ENCODE assay signal across 17 cellular contexts in the genomic region with DNA sequence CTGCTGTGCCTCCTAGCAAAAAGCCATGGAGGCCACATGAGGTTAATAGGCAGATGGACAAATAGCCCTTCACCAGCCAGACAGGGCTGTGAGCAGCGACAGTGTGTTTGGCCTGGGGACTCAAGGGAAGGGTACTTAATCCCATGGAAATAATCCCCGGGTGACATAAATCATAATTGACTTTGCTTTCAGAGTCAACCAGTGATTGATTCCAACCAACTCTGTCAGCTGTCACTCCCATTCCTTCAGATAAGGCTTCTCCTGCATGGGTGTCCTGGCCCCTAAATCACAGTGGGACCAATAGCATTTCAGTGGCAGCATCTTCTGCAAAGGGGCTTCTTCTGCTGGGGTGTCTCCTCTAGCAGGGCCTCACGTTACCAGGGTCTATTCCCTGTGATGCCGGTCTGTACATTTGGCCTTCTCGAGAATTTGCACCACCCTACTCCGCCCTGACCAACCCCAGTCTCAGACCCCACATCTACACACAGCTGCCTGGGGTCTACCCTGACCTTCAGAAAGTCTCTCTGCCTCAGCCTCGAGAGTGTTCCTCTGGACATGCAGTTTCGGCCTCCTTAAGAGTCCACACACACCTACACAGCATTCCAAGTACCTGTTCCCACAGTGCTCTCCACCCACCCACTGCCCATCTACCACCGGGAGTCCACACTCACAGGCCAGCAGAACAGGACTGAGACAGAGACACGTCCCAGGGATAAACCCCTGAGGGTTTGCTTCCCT. TPM values are rescaled to one million over a fixed set of nuclear protein-coding genes. Genes with fewer than 3 reads are reported as not detected.
DNase-seq lines count a peak whose midpoint lies in the region; ATAC-seq, FAIRE-seq and TF ChIP-seq lines count a peak whose summit lies in the region.
"Had no signal": no experiment of that assay in that cellular context is flagged by ENCODE, and none has a peak within 500 bp of the region (broad histone marks: within the 10 kb centered on the region; RNA-seq: fewer than 3 reads in every experiment).

No MANE protein-coding gene starts in this region.

- no peaks in the 10 kb centered on the region for H3K9me3 Mint-ChIP-seq in dendritic cell treated with granulocyte-macrophage colony-stimulating factor and Interleukin-4, amounts not matched to agents 40 ng/mL and 50 ng/mL, for 4 days
- H3K9me3 Mint-ChIP-seq: activated T-helper 1 cell treated with anti-CD3 and anti-CD28 coated beads, Interleukin-12 subunit alpha, Interleukin-12 subunit beta, Interleukin-2, Interleukin-4 antibody, amounts not matched to agents 30 ng/mL and 10 ng/mL and 1 ng/mL, durations not matched to agents 14 hours and 24 hours and 36 hours; natural killer cell had no signal

- no peak for TF ChIP-seq CTCF in cardiac muscle cell (IDR thresholded peaks at IDR 0.05; ENCODE audit: low read depth, low read length)
- TF ChIP-seq CTCF in neural cell (IDR thresholded peaks at IDR 0.05; ENCODE audit: poor library complexity, severe bottlenecking): no peak
- TF ChIP-seq CTCF in upper lobe of left lung (IDR thresholded peaks at IDR 0.05): no peak

- peak overlapping the region; percentile 38 for H3K27ac Mint-ChIP-seq in dendritic cell treated with granulocyte-macrophage colony-stimulating factor and Interleukin-4, amounts not matched to agents 40 ng/mL and 50 ng/mL, for 4 days
- H3K27ac Mint-ChIP-seq: activated T-helper 1 cell treated with anti-CD3 and anti-CD28 coated beads, Interleukin-12 subunit alpha, Interleukin-12 subunit beta, Interleukin-2, Interleukin-4 antibody, amounts not matched to agents 30 ng/mL and 10 ng/mL and 1 ng/mL, durations not matched to agents 14 hours and 24 hours and 36 hours had no signal

- H4K20me1 ChIP-seq in neural cell (ENCODE audit: insufficient read depth): no peaks in the 10 kb centered on the region

- no peaks in the 10 kb centered on the region for H3K27me3 ChIP-seq in cardiac muscle cell
- no peaks in the 10 kb centered on the region for H3K27me3 ChIP-seq in neural cell (ENCODE audit: insufficient read depth, low read depth, low read length)
- H3K27me3 ChIP-seq in upper lobe of left lung: no peaks in the 10 kb centered on the region
- H3K27me3 ChIP-seq: MG63, spleen had no signal

- H2AFZ ChIP-seq in neural cell (ENCODE audit: low read depth, low read length): no peak overlapping the region

- ATAC-seq in left cardiac atrium (no peak), upper lobe of left lung (ENCODE audit: low FRiP score in 2 of 2) (no peak)
- ATAC-seq: natural killer cell had no signal

- TF ChIP-seq RAD21 in neural cell (conservative IDR thresholded peaks at IDR 0.05): no peak

- H3K27ac ChIP-seq in cardiac muscle cell (peak overlapping the region; percentile 43), neural cell (ENCODE audit: low read length) (no peak overlapping the region), upper lobe of left lung (peak overlapping the region; percentile 12 to 95 (median 40))

- 74 to 85% methylated on average over 10 of the region's 10 CpGs for WGBS in upper lobe of left lung, 2 donors

- intact Hi-C loops in left cardiac atrium (cut with DNase I): loop anchor here (10.0 kb wide), 2 partner anchors 112 to 162 kb away; no protein-coding TSS in a partner anchor
- intact Hi-C loops in dendritic cell treated with granulocyte-macrophage colony-stimulating factor and Interleukin-4, amounts not matched to agents 40 ng/mL and 50 ng/mL, for 4 days (cut with micrococcal nuclease): loop anchor here (10.0 kb wide), 3 partner anchors 72 to 162 kb away; a partner anchor contains a TSS

- no peak for TF ChIP-seq POLR2A in upper lobe of left lung (IDR thresholded peaks at IDR 0.05)
- TF ChIP-seq POLR2A in GM12892 (IDR thresholded peaks at IDR 0.05; ENCODE audit: low read depth, low read length): no peak

- no peak overlapping the region for H3K4me3 Mint-ChIP-seq in dendritic cell treated with granulocyte-macrophage colony-stimulating factor and Interleukin-4, amounts not matched to agents 40 ng/mL and 50 ng/mL, for 4 days
- H3K4me3 Mint-ChIP-seq: activated T-helper 1 cell treated with anti-CD3 and anti-CD28 coated beads, Interleukin-12 subunit alpha, Interleukin-12 subunit beta, Interleukin-2, Interleukin-4 antibody, amounts not matched to agents 30 ng/mL and 10 ng/mL and 1 ng/mL, durations not matched to agents 14 hours and 24 hours and 36 hours; natural killer cell had no signal

- DNase-seq in cardiac muscle cell (ENCODE audit: low read depth in 1 of 2, low spot score in 1 of 2): no peak
- no peak for DNase-seq in left cardiac atrium
- no peak for DNase-seq in upper lobe of left lung
- DNase-seq in GM12892 (ENCODE audit: insufficient read length): no peak
- no peak for DNase-seq in activated CD4-positive, CD25-positive, alpha-beta regulatory T cell (lab: John Stamatoyannopoulos, UW)
- no peak for DNase-seq in dermis blood vessel endothelial cell
- DNase-seq: cerebellar nuclear complex, GOT3, natural killer cell, NCI-H2171, spleen, T-helper 1 cell had no signal

- H3K79me2 ChIP-seq in neural cell (replicated peaks; ENCODE audit: insufficient read depth, low read length): peaks cover 4% of the 10 kb centered on the region

- H3K36me3 ChIP-seq in cardiac muscle cell (no peaks in the 10 kb centered on the region), neural cell (ENCODE audit: insufficient read depth, low read length) (no peaks in the 10 kb centered on the region), upper lobe of left lung (peaks cover 0 to 23% (median 19%) of the 10 kb centered on the region in 4 donors)

- H3K9me3 ChIP-seq in cardiac muscle cell (ENCODE audit: low read depth) (no peaks in the 10 kb centered on the region), neural cell (ENCODE audit: low read length) (no peaks in the 10 kb centered on the region), upper lobe of left lung (no peaks in the 10 kb centered on the region)
- H3K9me3 ChIP-seq: MG63, spleen had no signal

- H3K4me1 ChIP-seq in cardiac muscle cell (ENCODE audit: low read depth) (peaks cover 10% of the 10 kb centered on the region), upper lobe of left lung (peaks cover 37 to 54% (median 48%) of the 10 kb centered on the region in 4 donors)

- H3F3A ChIP-seq in neural cell (ENCODE audit: insufficient read depth, low read length, poor library complexity, severe bottlenecking): no peaks in the 10 kb centered on the region

- peaks cover 5% of the 10 kb centered on the region for H3K27me3 Mint-ChIP-seq in dendritic cell treated with granulocyte-macrophage colony-stimulating factor and Interleukin-4, amounts not matched to agents 40 ng/mL and 50 ng/mL, for 4 days

- TF ChIP-seq EP300 in neural cell (conservative IDR thresholded peaks at IDR 0.05; ENCODE audit: poor library complexity, severe bottlenecking): no peak
- no peak for TF ChIP-seq EP300 in upper lobe of left lung (IDR thresholded peaks at IDR 0.05)

- H3K4me1 Mint-ChIP-seq in dendritic cell treated with granulocyte-macrophage colony-stimulating factor and Interleukin-4, amounts not matched to agents 40 ng/mL and 50 ng/mL, for 4 days (ENCODE audit: low read depth): peaks cover 47% of the 10 kb centered on the region

- H3K9ac ChIP-seq in neural cell (ENCODE audit: low read length): no peak overlapping the region

- FAIRE-seq in GM12892 (lab: Jason Lieb, UNC): no peak
- FAIRE-seq: urothelium cell line had no signal

- H3K9me2 ChIP-seq in neural cell (ENCODE audit: insufficient read depth, low read length): no peaks in the 10 kb centered on the region

- peaks cover 53% of the 10 kb centered on the region for H3K36me3 Mint-ChIP-seq in dendritic cell treated with granulocyte-macrophage colony-stimulating factor and Interleukin-4, amounts not matched to agents 40 ng/mL and 50 ng/mL, for 4 days (ENCODE audit: low read depth)
- H3K36me3 Mint-ChIP-seq: natural killer cell had no signal

- no peak overlapping the region for H3K4me2 ChIP-seq in neural cell (ENCODE audit: low read length)

- H3K4me3 ChIP-seq in cardiac muscle cell (no peak overlapping the region), neural cell (ENCODE audit: low read length) (peak overlapping the region; percentile 95), upper lobe of left lung (no peak overlapping the region)
- H3K4me3 ChIP-seq: MG63, spleen had no signal

TF ChIP-seq in neural cell, 6 proteins besides CTCF, POLR2A, EP300 and RAD21 (continues in another document):
- TF ChIP-seq SMC3 (conservative IDR thresholded peaks at IDR 0.05; ENCODE audit: poor library complexity): no peak

RNA-seq across cellular contexts. Expression of a gene that starts 3.7 kb away (rescaled TPM):
- total RNA-seq in cardiac muscle cell (187 and 224 TPM in 2 replicates), left cardiac atrium (100 to 1,000 TPM; 173 to 199 TPM), upper lobe of left lung (100 to 1,000 TPM in 4 of 6 donors, 10 to 100 TPM in 2; 54.5 to 187 (median 109) TPM), dermis blood vessel endothelial cell (107 and 163 TPM in 2 replicates)
- polyA plus RNA-seq in cardiac muscle cell (159 and 222 TPM in 2 replicates), neural cell (239 and 245 TPM in 2 replicates)
- polyA minus RNA-seq in neural cell: 116 and 124 TPM in 2 replicates
- 29.6 TPM for polyA plus RNA-seq in GM12892 (2012; ENCODE audit: missing spikeins)

RNA-seq across cellular contexts. Expression of a gene that starts 24.1 kb away (rescaled TPM):
- total RNA-seq in cardiac muscle cell (203 and 313 TPM in 2 replicates), left cardiac atrium (100 to 1,000 TPM; 159 to 166 TPM), upper lobe of left lung (100 to 1,000 TPM in 3 of 6 donors, 10 to 100 TPM in 3; 46.5 to 108 (median 93.6) TPM), dermis blood vessel endothelial cell (27.9 and 47.3 TPM in 2 replicates)
- polyA plus RNA-seq in cardiac muscle cell (273 and 388 TPM in 2 replicates), neural cell (61.8 and 81.3 TPM in 2 replicates)
- polyA minus RNA-seq in neural cell: 36.0 and 41.3 TPM in 2 replicates
- polyA plus RNA-seq in GM12892 (2012; ENCODE audit: missing spikeins): 130 TPM

RNA-seq across cellular contexts. Expression of a gene that starts 24.3 kb away (rescaled TPM):
- total RNA-seq in cardiac muscle cell (11.5 and 18.0 TPM in 2 replicates), left cardiac atrium (10 to 100 TPM; 15.6 to 30.2 TPM), upper lobe of left lung (10 to 100 TPM in 4 of 6 donors, 1 to 10 TPM in 2; 3.1 to 25.4 (median 12.1) TPM), dermis blood vessel endothelial cell (9.8 and 14.1 TPM in 2 replicates)
- polyA plus RNA-seq in cardiac muscle cell (52.0 and 56.7 TPM in 2 replicates), neural cell (23.9 and 29.9 TPM in 2 replicates)
- 12.5 and 12.7 TPM in 2 replicates for polyA minus RNA-seq in neural cell
- 73.3 TPM for polyA plus RNA-seq in GM12892 (2012; ENCODE audit: missing spikeins)

RNA-seq across cellular contexts. Expression of a gene that starts 35.5 kb away (rescaled TPM):
- total RNA-seq in cardiac muscle cell (24.0 and 26.1 TPM in 2 replicates), left cardiac atrium (10 to 100 TPM; 15.3 to 23.3 TPM), upper lobe of left lung (10 to 100 TPM; 11.5 to 33.0 (median 30.0) TPM), dermis blood vessel endothelial cell (48.3 and 50.2 TPM in 2 replicates)
- polyA plus RNA-seq in cardiac muscle cell (29.0 and 29.8 TPM in 2 replicates), neural cell (30.8 and 33.6 TPM in 2 replicates)
- 51.9 and 54.0 TPM in 2 replicates for polyA minus RNA-seq in neural cell
- 18.2 TPM for polyA plus RNA-seq in GM12892 (2012; ENCODE audit: missing spikeins)

RNA-seq across cellular contexts. Expression of a gene that starts 47.4 kb away (rescaled TPM):
- total RNA-seq in cardiac muscle cell (10.3 and 29.5 TPM in 2 replicates), left cardiac atrium (1 to 10 TPM; 8.0 to 8.2 TPM), upper lobe of left lung (1 to 10 TPM; 2.7 to 7.8 (median 4.1) TPM), dermis blood vessel endothelial cell (14.7 and 15.0 TPM in 2 replicates)
- polyA plus RNA-seq in cardiac muscle cell (7.8 and 9.6 TPM in 2 replicates), neural cell (12.7 and 22.8 TPM in 2 replicates)
- polyA minus RNA-seq in neural cell: 38.5 and 41.1 TPM in 2 replicates
- polyA plus RNA-seq in GM12892 (2012; ENCODE audit: missing spikeins): 5.7 TPM
